In genomic region chr20:17605131-17605660, GRCh38 we compare ENCODE assay signal across 15 cellular contexts. TPM values are rescaled to one million over a fixed set of nuclear protein-coding genes. Genes with fewer than 3 reads are reported as not detected.
DNase-seq lines count a peak whose midpoint lies in the region; ATAC-seq and TF ChIP-seq lines count a peak whose summit lies in the region.
"Had no signal": no experiment of that assay in that cellular context is flagged by ENCODE, and none has a peak within 500 bp of the region (broad histone marks: within the 10 kb centered on the region; RNA-seq: fewer than 3 reads in every experiment).

No MANE protein-coding gene starts in this region.

- H3K4me1 ChIP-seq in esophagus squamous epithelium = peaks cover 16 to 79% (median 24%) of the 10 kb centered on the region in 3 donors
- peaks cover 3 to 71% of the 10 kb centered on the region in 2 donors for H3K4me1 ChIP-seq in muscle layer of duodenum (ENCODE audit: control insufficient read depth in 1 of 2, insufficient read depth in 2 of 2, low read length in 2 of 2)
- peaks cover 42 to 77% (median 62%) of the 10 kb centered on the region in 4 donors for H3K4me1 ChIP-seq in transverse colon
- H3K4me1 ChIP-seq: foreskin keratinocyte had no signal

- no peak for TF ChIP-seq CTCF in esophagus squamous epithelium (IDR thresholded peaks at IDR 0.05)
- TF ChIP-seq CTCF in transverse colon (IDR thresholded peaks at IDR 0.05) = no peak

- ATAC-seq in Right ventricle myocardium superior (ENCODE audit: poor library complexity) (peak; percentile 13), left ventricle myocardium superior (no peak), GM21447 (IDR thresholded peaks at IDR 0.05; ENCODE audit: unreplicated experiment) (no peak), HG03175 (IDR thresholded peaks at IDR 0.05; ENCODE audit: unreplicated experiment) (no peak)
- ATAC-seq: effector memory CD8-positive, alpha-beta T cell; foreskin keratinocyte had no signal

- no peak for DNase-seq in Right ventricle myocardium superior
- no peak for DNase-seq in left ventricle myocardium superior
- no peak for DNase-seq in esophagus squamous epithelium (lab: John Stamatoyannopoulos, UW)
- DNase-seq in transverse colon = no peak
- no peak for DNase-seq in activated CD4-positive, CD25-positive, alpha-beta regulatory T cell (lab: John Stamatoyannopoulos, UW)
- DNase-seq: activated B cell treated with CpG ODN at 0.5 μM for 24 hours; effector memory CD8-positive, alpha-beta T cell; foreskin keratinocyte; midbrain; NCI-H1930; NCI-H526 treated with DMSO at 0.1 percent for 48 hours; Peyer's patch had no signal

- H3K9me3 ChIP-seq in esophagus squamous epithelium (no peaks in the 10 kb centered on the region), muscle layer of duodenum (ENCODE audit: control insufficient read depth in 1 of 2, low read length in 2 of 2) (no peaks in the 10 kb centered on the region), transverse colon (no peaks in the 10 kb centered on the region)
- H3K9me3 ChIP-seq: Peyer's patch had no signal

- TF ChIP-seq EP300 in transverse colon (IDR thresholded peaks at IDR 0.05; ENCODE audit: low read depth) = no peak

- H3K4me3 ChIP-seq in esophagus squamous epithelium (no peak overlapping the region), muscle layer of duodenum (ENCODE audit: low read depth in 1 of 2, low read length in 2 of 2) (no peak overlapping the region), transverse colon (no peak overlapping the region)
- H3K4me3 ChIP-seq: Peyer's patch had no signal

- H3K27ac ChIP-seq in esophagus squamous epithelium (peak overlapping the region in 3 of 4 donors; percentile 29 to 56 (median 53)), muscle layer of duodenum (ENCODE audit: low read length) (peak overlapping the region; percentile 14), transverse colon (peak overlapping the region; percentile 62 to 75 (median 71))
- H3K27ac ChIP-seq: foreskin keratinocyte had no signal

- intact Hi-C loops in Right ventricle myocardium superior (cut with DNase I) (no loop called here), left ventricle myocardium superior (cut with micrococcal nuclease) (no loop called here), esophagus squamous epithelium (cut with DNase I) (no loop called here), transverse colon (cut with DNase I; ENCODE audit: low total_unique reads) (no loop called here)

- in situ Hi-C loops in transverse colon (cut with MboI; ENCODE audit: low pct_ligation_motif_present in 1 of 4, low pct_unique_long_range_greater_than_20kb in 1 of 4, low sequenced_read_pairs in 3 of 4) = no loop called here

- peaks cover 8 to 93% (median 10%) of the 10 kb centered on the region in 3 donors for H3K36me3 ChIP-seq in esophagus squamous epithelium
- H3K36me3 ChIP-seq in muscle layer of duodenum (ENCODE audit: control insufficient read depth in 1 of 2, insufficient read depth in 2 of 2, low read length in 2 of 2) = peaks cover 25 to 39% of the 10 kb centered on the region in 2 donors
- H3K36me3 ChIP-seq in transverse colon = peaks cover 0 to 10% (median 0%) of the 10 kb centered on the region in 4 donors

- 51 to 55% methylated on average over 5 of the region's 5 CpGs for WGBS in esophagus squamous epithelium, 2 donors
- 47 to 51% methylated on average over 5 of the region's 5 CpGs for WGBS in transverse colon (ENCODE audit: low coverage in 1 of 2), 2 donors

- no peaks in the 10 kb centered on the region for H3K27me3 ChIP-seq in esophagus squamous epithelium
- H3K27me3 ChIP-seq in muscle layer of duodenum (ENCODE audit: low read depth, low read length) = no peaks in the 10 kb centered on the region
- no peaks in the 10 kb centered on the region for H3K27me3 ChIP-seq in transverse colon
- H3K27me3 ChIP-seq: foreskin keratinocyte, Peyer's patch had no signal

- TF ChIP-seq POLR2A in esophagus squamous epithelium (IDR thresholded peaks at IDR 0.05) = no peak
- no peak for TF ChIP-seq POLR2A in transverse colon (IDR thresholded peaks at IDR 0.05)

RNA-seq across cellular contexts. Expression of gene DSTN, which starts 35.3 kb away (rescaled TPM):
- 860 TPM for total RNA-seq in Right ventricle myocardium superior
- total RNA-seq in left ventricle myocardium superior = 836 TPM
- 100 to 1,000 TPM; 242 to 616 (median 360) TPM for total RNA-seq in esophagus squamous epithelium
- 100 to 1,000 TPM; 280 to 589 (median 373) TPM for total RNA-seq in transverse colon

Comparison
In these comparisons a context has a peak if more than half of its experiments do, and no peak if none do; other contexts are left out.
1. H3K27ac ChIP-seq: peak in every context shown above with its lines; median percentile 71 in transverse colon; 53 in esophagus squamous epithelium; 14 in muscle layer of duodenum.